22 cellular contexts compared by ENCODE assay signal in the genomic region with DNA sequence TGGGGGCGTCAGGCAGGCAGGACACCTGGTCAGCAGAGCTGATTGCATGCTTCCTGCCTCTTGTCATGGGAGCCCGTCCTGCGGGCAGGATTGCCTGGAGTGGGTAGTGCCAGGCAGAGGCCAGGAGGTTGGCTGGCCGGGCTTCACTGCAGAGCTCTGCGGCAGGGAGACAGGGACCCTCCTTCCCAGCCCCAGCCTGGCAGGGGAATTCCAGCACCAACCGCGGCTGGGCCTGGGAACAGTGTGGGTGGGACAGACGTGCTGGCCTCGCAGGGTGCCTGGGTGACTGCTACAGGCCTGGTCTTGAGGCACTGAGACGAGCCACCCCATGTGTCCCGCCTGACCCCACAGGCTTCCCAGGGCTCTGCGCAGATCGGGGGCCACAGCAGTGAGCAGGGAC.
DNase-seq lines count a peak whose midpoint lies in the region; ATAC-seq and TF ChIP-seq lines count a peak whose summit lies in the region.
"Had no signal": no experiment of that assay in that cellular context is flagged by ENCODE, and none has a peak within 500 bp of the region (broad histone marks: within the 10 kb centered on the region; RNA-seq: fewer than 3 reads in every experiment).

No MANE protein-coding gene starts in this region.

- CTCF ChIA-PET in activated naive CD4-positive, alpha-beta T cell treated with anti-CD3 and anti-CD28 coated beads for 36 hours (lab: Charles Lee): no interaction called here
- CTCF ChIA-PET in HEK293T (lab: Yijun Ruan, JAX): no interaction called here

- H4K20me1 ChIP-seq in osteoblast (ENCODE audit: insufficient read depth, low read length): no peaks in the 10 kb centered on the region

- H3K4me3 Mint-ChIP-seq in activated naive CD4-positive, alpha-beta T cell treated with anti-CD3 and anti-CD28 coated beads for 36 hours: no peak overlapping the region
- H3K4me3 Mint-ChIP-seq: immature natural killer cell, natural killer cell, type B pancreatic cell had no signal

- H3K36me3 ChIP-seq in ascending aorta: no peaks in the 10 kb centered on the region
- H3K36me3 ChIP-seq in gastroesophageal sphincter: no peaks in the 10 kb centered on the region
- no peaks in the 10 kb centered on the region for H3K36me3 ChIP-seq in osteoblast (ENCODE audit: insufficient read depth, low read length)
- H3K36me3 ChIP-seq in thyroid gland: no peaks in the 10 kb centered on the region
- H3K36me3 ChIP-seq: heart left ventricle had no signal

- H3K4me2 ChIP-seq in osteoblast (ENCODE audit: insufficient read depth, low read length): no peak overlapping the region

- no peaks in the 10 kb centered on the region for H3K79me2 ChIP-seq in osteoblast (ENCODE audit: insufficient read depth, low read length)

- peaks cover 3% of the 10 kb centered on the region for H3K27me3 Mint-ChIP-seq in activated naive CD4-positive, alpha-beta T cell treated with anti-CD3 and anti-CD28 coated beads for 36 hours (ENCODE audit: low read depth)

- POLR2A ChIA-PET in HEK293T (lab: Yijun Ruan, JAX): no interaction called here

- no peaks in the 10 kb centered on the region for H3K27me3 ChIP-seq in ascending aorta
- H3K27me3 ChIP-seq in gastroesophageal sphincter: no peaks in the 10 kb centered on the region
- peaks cover 5% of the 10 kb centered on the region for H3K27me3 ChIP-seq in osteoblast (ENCODE audit: insufficient read depth, low read length)
- no peaks in the 10 kb centered on the region for H3K27me3 ChIP-seq in thyroid gland

- no peaks in the 10 kb centered on the region for H3K4me1 Mint-ChIP-seq in activated naive CD4-positive, alpha-beta T cell treated with anti-CD3 and anti-CD28 coated beads for 36 hours (ENCODE audit: low read depth)

- no peak for TF ChIP-seq CTCF in ascending aorta (IDR thresholded peaks at IDR 0.05)
- TF ChIP-seq CTCF in gastroesophageal sphincter (IDR thresholded peaks at IDR 0.05): no peak
- TF ChIP-seq CTCF in osteoblast (IDR thresholded peaks at IDR 0.05; ENCODE audit: extremely low read depth, low read depth, low read length): no peak
- TF ChIP-seq CTCF in thyroid gland (IDR thresholded peaks at IDR 0.05): no peak

- no peak for ATAC-seq in gastroesophageal sphincter
- ATAC-seq in HG02623 (IDR thresholded peaks at IDR 0.05; ENCODE audit: unreplicated experiment): no peak
- ATAC-seq: natural killer cell had no signal

- H3K4me3 ChIP-seq in ascending aorta (peak overlapping the region in 1 of 2 donors; percentile 54), gastroesophageal sphincter (no peak overlapping the region), osteoblast (ENCODE audit: insufficient read depth, low read length) (no peak overlapping the region), thyroid gland (replicated peaks in 1 of 3) (no peak overlapping the region)

- DNase-seq in ascending aorta (ENCODE audit: low spot score in 2 of 2) (no peak), osteoblast (ENCODE audit: insufficient read length, low spot score, missing footprints) (peak; percentile 93), thyroid gland (peak; percentile 51 to 52), cerebellar cortex (ENCODE audit: low spot score) (no peak), HEK293T (ENCODE audit: extremely low spot score) (no peak)
- DNase-seq in activated naive CD4-positive, alpha-beta T cell treated with anti-CD3 and anti-CD28 coated beads for 36 hours: no peak
- DNase-seq: activated CD4-positive, alpha-beta T cell treated with anti-CD3 and anti-CD28 coated beads for 1 hour; AML-193; effector memory CD4-positive, alpha-beta T cell; immature natural killer cell; Karpas-422; natural killer cell; NCI-H1048; NCI-H2029 treated with DMSO at 0.1 percent for 48 hours; NCI-H446; RPMI8226; stimulated activated CD4-positive, alpha-beta T cell treated with anti-CD3 and anti-CD28 coated beads, Interleukin-12 subunit alpha, Interleukin-12 subunit beta, amount 100 ng/mL, for 4 hours had no signal

- no peaks in the 10 kb centered on the region for H3K36me3 Mint-ChIP-seq in activated naive CD4-positive, alpha-beta T cell treated with anti-CD3 and anti-CD28 coated beads for 36 hours (ENCODE audit: low read depth)
- H3K36me3 Mint-ChIP-seq: immature natural killer cell, natural killer cell, type B pancreatic cell had no signal

- H3K27ac ChIP-seq in ascending aorta: peak overlapping the region; percentile 92 to 96
- peak overlapping the region; percentile 78 to 97 (median 94) for H3K27ac ChIP-seq in gastroesophageal sphincter
- no peak overlapping the region for H3K27ac ChIP-seq in osteoblast (ENCODE audit: low read depth, low read length)
- H3K27ac ChIP-seq in thyroid gland: peak overlapping the region; percentile 90 to 99 (median 97)

- WGBS in gastroesophageal sphincter (ENCODE audit: low coverage in 1 of 2), 2 donors: no CpG with 5 or more reads among the region's 13 CpGs
- 40 to 58% methylated on average over 3 of the region's 13 CpGs for whole genome bisulfite sequencing in thyroid gland, 2 donors

- no peak for TF ChIP-seq EP300 in gastroesophageal sphincter (IDR thresholded peaks at IDR 0.05)

- peaks cover 24 to 46% of the 10 kb centered on the region in 2 donors for H3K4me1 ChIP-seq in ascending aorta
- H3K4me1 ChIP-seq in gastroesophageal sphincter: peaks cover 5 to 81% (median 51%) of the 10 kb centered on the region in 3 donors
- peaks cover 29% of the 10 kb centered on the region for H3K4me1 ChIP-seq in osteoblast (ENCODE audit: insufficient read depth, low read length)
- peaks cover 29 to 69% of the 10 kb centered on the region in 2 donors for H3K4me1 ChIP-seq in thyroid gland

- H2AFZ ChIP-seq in osteoblast (ENCODE audit: low read length): no peak overlapping the region

- intact Hi-C loops in ascending aorta (cut with DNase I): no loop called here
- intact Hi-C loops in thyroid gland (cut with DNase I): no loop called here
- intact Hi-C loops in activated naive CD4-positive, alpha-beta T cell treated with anti-CD3 and anti-CD28 coated beads for 36 hours (cut with micrococcal nuclease): no loop called here

- no peaks in the 10 kb centered on the region for H3K9me3 Mint-ChIP-seq in activated naive CD4-positive, alpha-beta T cell treated with anti-CD3 and anti-CD28 coated beads for 36 hours
- H3K9me3 Mint-ChIP-seq: immature natural killer cell, natural killer cell, type B pancreatic cell had no signal

- H3K9me3 ChIP-seq in ascending aorta: no peaks in the 10 kb centered on the region
- no peaks in the 10 kb centered on the region for H3K9me3 ChIP-seq in gastroesophageal sphincter
- no peaks in the 10 kb centered on the region for H3K9me3 ChIP-seq in osteoblast (ENCODE audit: low read depth, low read length)
- H3K9me3 ChIP-seq in thyroid gland: no peaks in the 10 kb centered on the region
- H3K9me3 ChIP-seq: heart left ventricle had no signal

- TF ChIP-seq POLR2A in gastroesophageal sphincter (IDR thresholded peaks at IDR 0.05) (no peak), thyroid gland (IDR thresholded peaks at IDR 0.05) (no peak)

- H3K27ac Mint-ChIP-seq in activated naive CD4-positive, alpha-beta T cell treated with anti-CD3 and anti-CD28 coated beads for 36 hours: no peak overlapping the region
- H3K27ac Mint-ChIP-seq: immature natural killer cell, natural killer cell, progenitor cell of endocrine pancreas, type B pancreatic cell had no signal

TF ChIP-seq in HEK293T, 16 proteins besides CTCF, POLR2A, EP300 and RAD21:
- TF ChIP-seq LEF1 (IDR thresholded peaks at IDR 0.05; ENCODE audit: borderline replicate concordance) (no peak), ZNF384 (IDR thresholded peaks at IDR 0.05) (no peak), ELF4 (IDR thresholded peaks at IDR 0.05) (no peak), FOXK2 (IDR thresholded peaks at IDR 0.05) (no peak), FOXM1 (IDR thresholded peaks at IDR 0.05; ENCODE audit: borderline replicate concordance) (no peak), SP1 (IDR thresholded peaks at IDR 0.05) (no peak), CTBP1 (IDR thresholded peaks at IDR 0.05; ENCODE audit: borderline replicate concordance) (no peak), HDGF (IDR thresholded peaks at IDR 0.05; ENCODE audit: borderline replicate concordance) (no peak), TARDBP (IDR thresholded peaks at IDR 0.05) (no peak), PKNOX1 (IDR thresholded peaks at IDR 0.05) (no peak), BHLHE40 (IDR thresholded peaks at IDR 0.05; ENCODE audit: borderline replicate concordance) (no peak), L3MBTL2 (conservative IDR thresholded peaks at IDR 0.05) (no peak), ARNT (IDR thresholded peaks at IDR 0.05) (no peak), FOXA1 (IDR thresholded peaks at IDR 0.05) (no peak), SUZ12 (IDR thresholded peaks at IDR 0.05) (no peak), NFRKB (IDR thresholded peaks at IDR 0.05) (no peak)

Comparison
In these comparisons a context has a peak if more than half of its experiments do, and no peak if none do; other contexts are left out.
1. DNase-seq: peak in osteoblast (single experiment) and thyroid gland (2 of 2); none in ascending aorta (0 of 2), activated naive CD4-positive, alpha-beta T cell treated with anti-CD3 and anti-CD28 coated beads for 36 hours (single experiment), cerebellar cortex (single experiment) and HEK293T (single experiment).